Comparison of ENCODE assay signal across 22 cellular contexts in the genomic region with DNA sequence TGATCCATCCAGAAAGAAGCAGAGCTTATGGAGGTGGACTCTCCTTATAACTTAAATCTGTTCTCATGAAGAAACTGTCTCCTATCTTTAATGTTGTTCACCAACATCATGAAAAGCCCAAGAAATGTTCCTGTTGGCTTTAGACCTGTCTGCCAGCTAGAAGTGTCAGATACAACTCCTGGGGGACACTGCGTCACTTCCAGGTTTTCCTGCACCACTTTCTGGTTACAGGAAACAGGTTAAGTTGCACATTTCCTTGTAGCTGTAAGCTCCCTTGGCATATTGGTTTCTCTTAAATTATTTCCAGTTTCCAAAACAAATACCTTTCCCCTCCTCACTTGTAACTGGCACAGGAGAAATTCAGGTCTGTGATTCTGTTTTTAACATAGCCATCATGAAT. TPM values are rescaled to one million over a fixed set of nuclear protein-coding genes. Genes with fewer than 3 reads are reported as not detected.
A peak's percentile ranks its signal among the peaks of the same experiment; 100 is the strongest.
DNase-seq lines count a peak whose midpoint lies in the region; ATAC-seq and TF ChIP-seq lines count a peak whose summit lies in the region.
"Had no signal": no experiment of that assay in that cellular context is flagged by ENCODE, and none has a peak within 500 bp of the region (broad histone marks: within the 10 kb centered on the region; RNA-seq: fewer than 3 reads in every experiment).

No MANE protein-coding gene starts in this region.

- H3K4me3 ChIP-seq in left ventricle myocardium inferior (peak overlapping the region; percentile 94), esophagus muscularis mucosa (no peak overlapping the region), neutrophil (ENCODE audit: low read depth in 1 of 2, low read length in 1 of 2) (no peak overlapping the region), vagina (no peak overlapping the region), H7 (ENCODE audit: insufficient read depth, low read depth, low read length) (no peak overlapping the region)
- H3K4me3 ChIP-seq: mucosa of descending colon had no signal

- CTCF ChIA-PET in RWPE1 (lab: Yijun Ruan, JAX): interaction anchor here (0.6 to 0.7 kb wide), 4 partner anchors 30 to 1583 kb away, joined by 3 to 4 read pairs (median 3); no protein-coding TSS in a partner anchor

- TF ChIP-seq CTCF in left ventricle myocardium inferior (IDR thresholded peaks at IDR 0.05; ENCODE audit: borderline replicate concordance) (no peak), esophagus muscularis mucosa (IDR thresholded peaks at IDR 0.05) (no peak), neutrophil (IDR thresholded peaks at IDR 0.05) (no peak), vagina (IDR thresholded peaks at IDR 0.05) (no peak), RWPE1 (conservative IDR thresholded peaks at IDR 0.05; ENCODE audit: low read depth) (no peak)

- DNase-seq in left ventricle myocardium inferior (no peak), Right ventricle myocardium superior (no peak), esophagus muscularis mucosa (ENCODE audit: extremely low spot score) (no peak), vagina (ENCODE audit: extremely low spot score in 2 of 2) (no peak), RWPE1 (ENCODE audit: low spot score) (no peak), H7 (no peak), RKO (ENCODE audit: low spot score) (no peak)
- DNase-seq: ACHN; activated naive CD8-positive, alpha-beta T cell treated with anti-CD3 and anti-CD28 coated beads, Interleukin-2, amount 10 ng/mL, durations not matched to agents 7 days and 5 days; CD4-positive, alpha-beta memory T cell; DMS79; left colon; MM.1S; mucosa of descending colon; NCI-H2227 treated with DMSO at 0.1 percent for 48 hours; small intestine; stimulated activated CD4-positive, alpha-beta T cell treated with anti-CD3 and anti-CD28 coated beads, Interleukin-4, amount 100 ng/mL, for 1 hour; T-helper 9 cell had no signal

- H3K4me1 ChIP-seq in left ventricle myocardium inferior (peaks cover 87% of the 10 kb centered on the region), esophagus muscularis mucosa (peaks cover 74 to 81% (median 78%) of the 10 kb centered on the region in 4 donors), neutrophil (ENCODE audit: control insufficient read depth in 1 of 2, insufficient read depth in 1 of 2, low read depth in 1 of 2, low read length in 1 of 2) (peaks cover 38 to 47% of the 10 kb centered on the region in 2 experiments), vagina (peaks cover 79% of the 10 kb centered on the region)

- intact Hi-C loops in left ventricle myocardium inferior (cut with micrococcal nuclease) (no loop called here), Right ventricle myocardium superior (cut with DNase I) (no loop called here), esophagus muscularis mucosa (cut with DNase I) (loop anchor here (5.0 kb wide), 1 partner anchor 73 kb away; a partner anchor contains a TSS), vagina (cut with DNase I) (loop anchor here (5.0 to 10.0 kb wide), 2 partner anchors 73 to 376 kb away; a partner anchor contains a TSS)

- TF ChIP-seq POLR2A in esophagus muscularis mucosa (IDR thresholded peaks at IDR 0.05; ENCODE audit: low read depth) (no peak), vagina (IDR thresholded peaks at IDR 0.05) (no peak)

- H3K27ac ChIP-seq in left ventricle myocardium inferior (replicated peaks) (peak overlapping the region; percentile 95), esophagus muscularis mucosa (replicated peaks in 1 of 4) (peak overlapping the region; percentile 34 to 94 (median 69)), neutrophil (peak overlapping the region; percentile 42), vagina (peak overlapping the region; percentile 94), RWPE1 (no peak overlapping the region)

- H3K36me3 ChIP-seq in left ventricle myocardium inferior (no peaks in the 10 kb centered on the region), esophagus muscularis mucosa (no peaks in the 10 kb centered on the region), neutrophil (no peaks in the 10 kb centered on the region), vagina (no peaks in the 10 kb centered on the region), H7 (replicated peaks; ENCODE audit: control insufficient read depth, insufficient read depth, low read length) (no peaks in the 10 kb centered on the region)

- no peaks in the 10 kb centered on the region for H3K9me3 ChIP-seq in left ventricle myocardium inferior (replicated peaks)
- H3K9me3 ChIP-seq in esophagus muscularis mucosa: no peaks in the 10 kb centered on the region
- no peaks in the 10 kb centered on the region for H3K9me3 ChIP-seq in neutrophil
- H3K9me3 ChIP-seq in vagina: no peaks in the 10 kb centered on the region
- H3K9me3 ChIP-seq: mucosa of descending colon had no signal

- WGBS in esophagus muscularis mucosa: 94% methylated on average over 1 of the region's 1 CpG

- TF ChIP-seq EP300 in esophagus muscularis mucosa (IDR thresholded peaks at IDR 0.05): no peak

- POLR2A ChIA-PET in RWPE1 (lab: Yijun Ruan, JAX; ENCODE audit: low non-redundant PET): interaction anchor here (0.5 kb wide), 1 partner anchor 643 kb away, joined by 4 read pairs; no protein-coding TSS in a partner anchor

- ATAC-seq in Right ventricle myocardium superior (ENCODE audit: poor library complexity): no peak
- ATAC-seq: activated CD4-positive, CD25-positive, alpha-beta regulatory T cell treated with anti-CD3 and anti-CD28 coated beads, Interleukin-2, amount 50 U/mL, for 24 hours; left colon; mucosa of descending colon; Panc1; SK-N-SH treated with all-trans-retinoic acid at 6 μM for 48 hours had no signal

- H3K27me3 ChIP-seq in left ventricle myocardium inferior (ENCODE audit: low read depth) (no peaks in the 10 kb centered on the region), esophagus muscularis mucosa (no peaks in the 10 kb centered on the region), neutrophil (no peaks in the 10 kb centered on the region), vagina (no peaks in the 10 kb centered on the region), H7 (ENCODE audit: control insufficient read depth, insufficient read depth, low read length) (peaks cover 2% of the 10 kb centered on the region; the same call in 1 of the 2 replicates)

RNA-seq across cellular contexts. Expression of a gene that starts 2.9 kb away (rescaled TPM):
- total RNA-seq in left ventricle myocardium inferior: 20.2 TPM
- 19.5 TPM for total RNA-seq in Right ventricle myocardium superior
- 10 to 100 TPM; 21.6 to 39.3 (median 28.6) TPM for total RNA-seq in esophagus muscularis mucosa
- total RNA-seq in vagina: 25.0 TPM
- total RNA-seq in H7 (2014; rRNA removed; shearing (Covaris generic)): 10.3 and 15.1 TPM in 2 replicates

Comparison
In these comparisons a context has a peak if more than half of its experiments do, and no peak if none do; other contexts are left out.
1. intact Hi-C loops: an anchor here in esophagus muscularis mucosa (5.0 kb wide) and vagina (5.0 to 10.0 kb wide); none called in left ventricle myocardium inferior and Right ventricle myocardium superior.